In the genomic region with DNA sequence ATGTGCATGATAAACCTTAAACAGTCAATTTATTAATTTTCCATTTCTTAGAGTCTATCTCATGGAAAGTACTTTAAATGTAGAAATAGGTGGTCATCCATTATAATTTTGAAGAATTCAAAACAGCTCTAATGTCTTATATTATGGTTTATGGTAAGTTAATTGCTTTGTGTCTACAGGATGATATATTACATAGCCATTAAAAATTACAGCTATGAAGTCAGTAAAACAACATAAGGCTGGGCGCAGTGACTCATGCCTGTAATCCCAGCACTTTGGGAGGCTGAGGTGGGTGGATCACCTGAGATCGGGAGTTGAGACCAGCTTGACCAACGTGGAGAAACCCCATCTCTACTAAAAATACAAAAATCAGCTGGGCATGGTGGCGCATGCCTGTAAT, we compare ENCODE assay signal across 1 cellular context.
TF ChIP-seq lines count a peak whose summit lies in the region.

No MANE protein-coding gene starts in this region.

TF ChIP-seq in HEK293, 187 proteins besides CTCF, POLR2A, EP300 and RAD21 (continued from another document):
- peak; percentile 47; the same call in 1 of the 2 replicates for TF ChIP-seq ZBTB17 (tag by site-specific recombination; IDR thresholded peaks at IDR 0.05)
